12 cellular contexts compared by ENCODE assay signal in the genomic region with DNA sequence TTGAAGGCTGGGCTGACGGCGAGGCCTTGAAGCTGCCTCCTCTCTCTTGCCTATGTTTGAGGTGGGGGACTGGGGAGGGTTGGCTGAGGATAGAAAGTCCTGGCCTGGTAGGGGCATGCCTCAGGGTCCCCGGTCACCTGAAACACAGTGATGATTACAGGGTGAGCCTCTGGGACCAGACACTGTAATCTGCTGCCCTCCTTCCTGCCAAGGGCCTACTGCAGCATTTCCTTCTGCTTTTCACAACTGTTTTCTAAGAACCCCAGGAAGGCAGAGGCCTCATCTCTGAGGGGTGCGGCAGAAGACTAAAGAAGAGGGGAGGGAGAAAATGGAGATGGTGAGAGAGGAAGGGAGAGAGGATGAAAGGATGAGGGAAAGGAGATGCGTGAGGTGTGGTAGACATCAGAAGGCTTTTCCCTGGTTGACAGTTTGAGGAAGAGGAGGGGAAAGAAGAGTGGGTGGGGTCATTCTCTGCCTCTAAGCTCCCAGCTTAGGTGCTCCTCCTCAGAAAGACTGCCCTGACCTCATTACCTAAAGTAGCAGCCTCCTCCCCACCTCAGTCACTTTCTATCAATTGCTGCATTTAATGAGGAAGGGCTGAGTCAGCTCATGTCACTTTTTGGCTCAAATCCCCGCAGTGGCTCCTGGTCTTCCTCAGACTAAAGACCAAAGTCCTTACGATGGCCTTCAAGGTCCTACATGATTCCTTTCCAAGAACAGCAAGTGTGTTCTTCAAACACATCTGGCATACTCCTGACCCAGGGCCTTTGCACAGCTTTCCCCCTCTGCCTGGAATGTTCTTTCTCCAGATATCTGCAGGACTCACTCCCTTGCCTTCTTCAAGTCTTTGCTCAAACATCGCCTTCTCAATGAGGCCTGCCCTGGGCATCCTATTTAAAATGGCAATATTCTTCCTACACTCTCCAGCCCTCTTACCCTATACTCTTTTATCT. TPM values are rescaled to one million over a fixed set of nuclear protein-coding genes. Genes with fewer than 3 reads are reported as not detected.
DNase-seq lines count a peak whose midpoint lies in the region; ATAC-seq and TF ChIP-seq lines count a peak whose summit lies in the region.
"Had no signal": no experiment of that assay in that cellular context is flagged by ENCODE, and none has a peak within 500 bp of the region (broad histone marks: within the 10 kb centered on the region; RNA-seq: fewer than 3 reads in every experiment).

No MANE protein-coding gene starts in this region.

- intact Hi-C loops in heart left ventricle (cut with DNase I) (no loop called here), Right ventricle myocardium inferior (cut with DNase I) (loop anchor here (2.0 kb wide), 1 partner anchor 27 kb away; no protein-coding TSS in a partner anchor), transverse colon (cut with DNase I; ENCODE audit: low total_unique reads) (no loop called here)

- peak overlapping the region in 10 of 12 donors; percentile 38 to 83 (median 74) for H3K27ac ChIP-seq in heart left ventricle
- peak overlapping the region; percentile 2 to 65 for H3K27ac ChIP-seq in right atrium auricular region
- H3K27ac ChIP-seq in transverse colon, result peak overlapping the region; percentile 39 to 66 (median 65)

- in situ Hi-C loops in transverse colon (cut with MboI; ENCODE audit: low pct_ligation_motif_present in 1 of 4, low pct_unique_long_range_greater_than_20kb in 1 of 4, low sequenced_read_pairs in 3 of 4), result no loop called here

- H3K4me3 ChIP-seq in heart left ventricle (no peak overlapping the region), right atrium auricular region (no peak overlapping the region), transverse colon (no peak overlapping the region)

- ATAC-seq in heart left ventricle, result no peak
- ATAC-seq in Right ventricle myocardium inferior, result no peak
- ATAC-seq in HG03457 (IDR thresholded peaks at IDR 0.05; ENCODE audit: unreplicated experiment), result no peak
- no peak for ATAC-seq in HG03432 (IDR thresholded peaks at IDR 0.05; ENCODE audit: unreplicated experiment)

- peaks cover 0 to 55% (median 17%) of the 10 kb centered on the region in 12 donors for H3K4me1 ChIP-seq in heart left ventricle
- peaks cover 0 to 23% of the 10 kb centered on the region in 2 donors for H3K4me1 ChIP-seq in right atrium auricular region
- peaks cover 16 to 49% (median 25%) of the 10 kb centered on the region in 4 donors for H3K4me1 ChIP-seq in transverse colon

- no peak for DNase-seq in heart left ventricle
- no peak for DNase-seq in Right ventricle myocardium inferior (ENCODE audit: missing footprints)
- DNase-seq in RKO (ENCODE audit: low spot score), result peak; percentile 22
- no peak for DNase-seq in right atrium auricular region (ENCODE audit: low spot score)
- no peak for DNase-seq in transverse colon
- no peak for DNase-seq in NCI-H69 (lab: John Stamatoyannopoulos, UW)
- DNase-seq: BE2C; NCI-H146; SHP77; stimulated activated CD4-positive, alpha-beta T cell treated with anti-CD3 and anti-CD28 coated beads, Interleukin-12 subunit alpha, Interleukin-12 subunit beta, amount 100 ng/mL, for 4 hours had no signal

- no peaks in the 10 kb centered on the region for H3K36me3 ChIP-seq in heart left ventricle
- H3K36me3 ChIP-seq in right atrium auricular region, result no peaks in the 10 kb centered on the region
- H3K36me3 ChIP-seq in transverse colon, result no peaks in the 10 kb centered on the region
- H3K36me3 ChIP-seq: BE2C had no signal

- H3K9me3 ChIP-seq in heart left ventricle (no peaks in the 10 kb centered on the region), right atrium auricular region (no peaks in the 10 kb centered on the region), transverse colon (no peaks in the 10 kb centered on the region)
- H3K9me3 ChIP-seq: BE2C had no signal

- TF ChIP-seq POLR2A in heart left ventricle (IDR thresholded peaks at IDR 0.05) (no peak), transverse colon (IDR thresholded peaks at IDR 0.05) (no peak)

- TF ChIP-seq EP300 in transverse colon (IDR thresholded peaks at IDR 0.05; ENCODE audit: low read depth), result no peak

- H3K27me3 ChIP-seq in heart left ventricle (no peaks in the 10 kb centered on the region), right atrium auricular region (no peaks in the 10 kb centered on the region), transverse colon (no peaks in the 10 kb centered on the region)
- H3K27me3 ChIP-seq: BE2C had no signal

- no peak for TF ChIP-seq CTCF in heart left ventricle (IDR thresholded peaks at IDR 0.05)
- TF ChIP-seq CTCF in right atrium auricular region (IDR thresholded peaks at IDR 0.05), result no peak
- no peak for TF ChIP-seq CTCF in transverse colon (IDR thresholded peaks at IDR 0.05)

- WGBS in heart left ventricle, 4 donors, result 76 to 86% (median 84%) methylated on average over 7 to 8 of the region's 8 CpGs
- WGBS in transverse colon (ENCODE audit: low coverage in 1 of 2), 2 donors, result 76 to 78% methylated on average over 4 to 8 of the region's 8 CpGs

RNA-seq across cellular contexts. Expression of a gene that starts 29.9 kb away (rescaled TPM):
- 100 to 1,000 TPM in 7 of 9 donors, 10 to 100 TPM in 2; 83.0 to 238 (median 171) TPM for total RNA-seq in heart left ventricle
- polyA plus RNA-seq in heart left ventricle, result 100 to 1,000 TPM; 139 to 254 TPM
- total RNA-seq in Right ventricle myocardium inferior, result 242 TPM
- 100 to 1,000 TPM; 102 to 132 TPM for total RNA-seq in right atrium auricular region
- 100 to 1,000 TPM; 131 to 608 (median 203) TPM for total RNA-seq in transverse colon
